ENCODE assay signal across 17 cellular contexts in the genomic region with DNA sequence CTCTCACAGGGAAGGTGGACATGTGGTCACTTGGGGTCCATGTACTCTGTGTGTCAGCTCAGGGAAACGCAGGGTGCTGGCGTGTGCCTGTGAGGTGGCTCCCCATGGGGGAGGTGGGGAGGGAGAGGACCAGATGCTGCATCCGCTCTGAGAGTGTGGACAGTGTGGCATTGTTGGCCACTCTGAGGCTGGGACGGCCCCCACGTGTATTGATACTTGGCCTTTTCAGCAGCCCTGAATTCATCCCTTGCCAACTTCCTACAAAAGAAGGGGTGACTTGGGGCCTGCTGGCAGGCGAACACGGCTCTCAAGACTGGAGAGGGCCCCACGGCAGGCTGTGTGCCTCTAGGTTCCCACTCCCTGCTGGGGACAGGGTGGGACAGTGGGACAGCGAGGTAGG.
A peak's percentile ranks its signal among the peaks of the same experiment; 100 is the strongest.
DNase-seq lines count a peak whose midpoint lies in the region; ATAC-seq, FAIRE-seq and TF ChIP-seq lines count a peak whose summit lies in the region.
"Had no signal": no experiment of that assay in that cellular context is flagged by ENCODE, and none has a peak within 500 bp of the region (broad histone marks: within the 10 kb centered on the region; RNA-seq: fewer than 3 reads in every experiment).

No MANE protein-coding gene starts in this region.

- no peak for ATAC-seq in stimulated activated effector memory CD8-positive, alpha-beta T cell treated with anti-CD3 and anti-CD28 coated beads, Interleukin-12 subunit alpha, Interleukin-12 subunit beta, amount 100 ng/mL, for 72 hours

- no peak overlapping the region for H3K27ac ChIP-seq in neural progenitor cell
- H3K27ac ChIP-seq: breast epithelium, prostate gland had no signal

- H3F3A ChIP-seq in neural progenitor cell (ENCODE audit: low read depth) = no peaks in the 10 kb centered on the region

- CTCF ChIA-PET in activated naive CD4-positive, alpha-beta T cell treated with anti-CD3 and anti-CD28 coated beads, Interleukin-2, amount 10 ng/mL, durations not matched to agents 7 days and 5 days (lab: Charles Lee) = interaction anchor here (1.7 to 6.8 kb wide), 5 partner anchors 12 to 123 kb away, joined by 6 to 41 read pairs (median 28); no protein-coding TSS in a partner anchor

- H3K27me3 ChIP-seq in neural progenitor cell = no peaks in the 10 kb centered on the region
- H3K27me3 ChIP-seq: stomach had no signal

- H3K36me3 Mint-ChIP-seq in activated naive CD4-positive, alpha-beta T cell treated with anti-CD3 and anti-CD28 coated beads, Interleukin-2, amount 10 ng/mL, durations not matched to agents 7 days and 5 days = peaks cover 9% of the 10 kb centered on the region
- peaks cover 7% of the 10 kb centered on the region for H3K36me3 Mint-ChIP-seq in stimulated activated effector memory CD8-positive, alpha-beta T cell treated with anti-CD3 and anti-CD28 coated beads, Interleukin-12 subunit alpha, Interleukin-12 subunit beta, amount 100 ng/mL, for 72 hours
- H3K36me3 Mint-ChIP-seq in neural progenitor cell = no peaks in the 10 kb centered on the region

- no peak for TF ChIP-seq POLR2A in erythroblast (IDR thresholded peaks at IDR 0.05; ENCODE audit: low read length)
- no peak for TF ChIP-seq POLR2A in H54 (IDR thresholded peaks at IDR 0.05; ENCODE audit: low read depth, low read length)

- H3K4me3 Mint-ChIP-seq in activated naive CD4-positive, alpha-beta T cell treated with anti-CD3 and anti-CD28 coated beads, Interleukin-2, amount 10 ng/mL, durations not matched to agents 7 days and 5 days = no peak overlapping the region
- peak overlapping the region; percentile 91 for H3K4me3 Mint-ChIP-seq in stimulated activated effector memory CD8-positive, alpha-beta T cell treated with anti-CD3 and anti-CD28 coated beads, Interleukin-12 subunit alpha, Interleukin-12 subunit beta, amount 100 ng/mL, for 72 hours
- no peak overlapping the region for H3K4me3 Mint-ChIP-seq in neural progenitor cell
- H3K4me3 Mint-ChIP-seq: endodermal cell had no signal

- H3K27ac Mint-ChIP-seq in activated naive CD4-positive, alpha-beta T cell treated with anti-CD3 and anti-CD28 coated beads, Interleukin-2, amount 10 ng/mL, durations not matched to agents 7 days and 5 days = peak overlapping the region; percentile 100
- peak overlapping the region; percentile 99 for H3K27ac Mint-ChIP-seq in stimulated activated effector memory CD8-positive, alpha-beta T cell treated with anti-CD3 and anti-CD28 coated beads, Interleukin-12 subunit alpha, Interleukin-12 subunit beta, amount 100 ng/mL, for 72 hours
- no peak overlapping the region for H3K27ac Mint-ChIP-seq in neural progenitor cell

- H4K20me1 ChIP-seq in neural progenitor cell (ENCODE audit: low read depth) = no peaks in the 10 kb centered on the region

- no peaks in the 10 kb centered on the region for H3K9me3 ChIP-seq in neural progenitor cell (ENCODE audit: low read depth)
- H3K9me3 ChIP-seq: breast epithelium, left ventricle myocardium inferior, prostate gland, stomach had no signal

- no peaks in the 10 kb centered on the region for H3K4me1 ChIP-seq in neural progenitor cell
- H3K4me1 ChIP-seq: breast epithelium, prostate gland had no signal

- no peak overlapping the region for H3K4me2 ChIP-seq in neural progenitor cell

- peaks cover 4% of the 10 kb centered on the region for H3K79me2 ChIP-seq in neural progenitor cell (ENCODE audit: low read depth)

- no peaks in the 10 kb centered on the region for H3K9me3 Mint-ChIP-seq in activated naive CD4-positive, alpha-beta T cell treated with anti-CD3 and anti-CD28 coated beads, Interleukin-2, amount 10 ng/mL, durations not matched to agents 7 days and 5 days
- no peaks in the 10 kb centered on the region for H3K9me3 Mint-ChIP-seq in stimulated activated effector memory CD8-positive, alpha-beta T cell treated with anti-CD3 and anti-CD28 coated beads, Interleukin-12 subunit alpha, Interleukin-12 subunit beta, amount 100 ng/mL, for 72 hours
- H3K9me3 Mint-ChIP-seq in neural progenitor cell = no peaks in the 10 kb centered on the region
- H3K9me3 Mint-ChIP-seq: endodermal cell had no signal

- FAIRE-seq in H54 (lab: Jason Lieb, UNC) = no peak

- H3K9ac ChIP-seq in neural progenitor cell = no peak overlapping the region

- no peak for TF ChIP-seq CTCF in neural progenitor cell (IDR thresholded peaks at IDR 0.05)

- H3K4me1 Mint-ChIP-seq in activated naive CD4-positive, alpha-beta T cell treated with anti-CD3 and anti-CD28 coated beads, Interleukin-2, amount 10 ng/mL, durations not matched to agents 7 days and 5 days = peaks cover 51% of the 10 kb centered on the region
- peaks cover 86% of the 10 kb centered on the region for H3K4me1 Mint-ChIP-seq in stimulated activated effector memory CD8-positive, alpha-beta T cell treated with anti-CD3 and anti-CD28 coated beads, Interleukin-12 subunit alpha, Interleukin-12 subunit beta, amount 100 ng/mL, for 72 hours
- peaks cover 7% of the 10 kb centered on the region for H3K4me1 Mint-ChIP-seq in neural progenitor cell

- H3K4me3 ChIP-seq in neural progenitor cell = no peak overlapping the region
- H3K4me3 ChIP-seq: breast epithelium, left ventricle myocardium inferior, prostate gland, stomach had no signal

- H3K27me3 Mint-ChIP-seq in activated naive CD4-positive, alpha-beta T cell treated with anti-CD3 and anti-CD28 coated beads, Interleukin-2, amount 10 ng/mL, durations not matched to agents 7 days and 5 days = no peaks in the 10 kb centered on the region
- H3K27me3 Mint-ChIP-seq in neural progenitor cell (ENCODE audit: insufficient read depth, low read depth) = peaks cover 2% of the 10 kb centered on the region

- H2AFZ ChIP-seq in neural progenitor cell (replicated peaks) = no peak overlapping the region

- H3K36me3 ChIP-seq in neural progenitor cell = no peaks in the 10 kb centered on the region
- H3K36me3 ChIP-seq: breast epithelium, left ventricle myocardium inferior, prostate gland, stomach had no signal

- no peak for DNase-seq in activated naive CD4-positive, alpha-beta T cell treated with anti-CD3 and anti-CD28 coated beads, Interleukin-2, amount 10 ng/mL, durations not matched to agents 7 days and 5 days
- no peak for DNase-seq in activated naive CD4-positive, alpha-beta T cell treated with Interleukin-2 at 50 U/mL for 16 hours
- peak in 46 of 56 donors; percentile 20 to 82 (median 58) for DNase-seq in amygdala (lab: John Stamatoyannopoulos, UW)
- peak; percentile 63 for DNase-seq in inferior parietal cortex (ENCODE audit: extremely low spot score)
- no peak for DNase-seq in stimulated activated effector memory CD8-positive, alpha-beta T cell treated with anti-CD3 and anti-CD28 coated beads, Interleukin-12 subunit alpha, Interleukin-12 subunit beta, amount 100 ng/mL, for 72 hours (ENCODE audit: low spot score in 2 of 2)
- DNase-seq in neural progenitor cell (ENCODE audit: low spot score) = no peak
- no peak for DNase-seq in erythroblast (lab: John Stamatoyannopoulos, UW)
- DNase-seq in H54 (ENCODE audit: insufficient read length, low spot score) = no peak
- DNase-seq: ACHN, endodermal cell, H7, Kasumi-1, left ventricle myocardium inferior, NCI-H1417 treated with DMSO at 0.1 percent for 48 hours had no signal

Comparison
In these comparisons a context has a peak if more than half of its experiments do, and no peak if none do; other contexts are left out.
1. DNase-seq: peak in amygdala (46 of 56) and inferior parietal cortex (single experiment); none in activated naive CD4-positive, alpha-beta T cell treated with anti-CD3 and anti-CD28 coated beads, Interleukin-2, amount 10 ng/mL, durations not matched to agents 7 days and 5 days (single experiment), activated naive CD4-positive, alpha-beta T cell treated with Interleukin-2 at 50 U/mL for 16 hours (single experiment), stimulated activated effector memory CD8-positive, alpha-beta T cell treated with anti-CD3 and anti-CD28 coated beads, Interleukin-12 subunit alpha, Interleukin-12 subunit beta, amount 100 ng/mL, for 72 hours (0 of 2), neural progenitor cell (single experiment), erythroblast (0 of 2) and H54 (single experiment).